Comparison of ENCODE assay signal across 24 cellular contexts in the genomic region with DNA sequence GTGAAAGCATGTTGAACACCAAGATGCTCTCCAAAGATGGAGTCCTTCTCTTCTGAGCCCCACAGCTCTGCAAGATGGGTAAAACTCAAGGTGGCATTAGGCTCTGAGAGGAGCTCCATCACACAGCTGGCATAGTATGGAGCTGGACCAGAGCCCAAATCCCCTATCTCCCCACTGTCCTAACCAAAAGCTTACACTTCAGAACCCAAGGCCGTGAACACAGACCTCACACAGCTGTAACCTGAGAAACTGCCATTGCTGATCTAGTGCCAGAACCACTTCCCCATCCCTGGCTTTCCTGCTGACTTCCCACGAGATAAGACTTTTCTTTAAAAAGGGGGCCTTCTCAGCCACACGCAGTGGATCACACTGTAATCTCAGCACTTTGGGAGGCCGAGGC.
"Had no signal": no experiment of that assay in that cellular context is flagged by ENCODE, and none has a peak within 500 bp of the region (broad histone marks: within the 10 kb centered on the region; RNA-seq: fewer than 3 reads in every experiment).

No MANE protein-coding gene starts in this region.

- H3K4me2 ChIP-seq: SK-N-SH had no signal

- H3K27ac Mint-ChIP-seq: activated CD4-positive, alpha-beta memory T cell treated with anti-CD3 and anti-CD28 coated beads, Interleukin-2, amount 10 ng/mL, durations not matched to agents 7 days and 5 days; activated naive CD8-positive, alpha-beta T cell; memory B cell; stimulated activated naive CD8-positive, alpha-beta T cell treated with anti-CD3 and anti-CD28 coated beads, Interleukin-15, amount 100 ng/mL, for 72 hours; T-cell had no signal

- H3K27me3 ChIP-seq: body of pancreas, right lobe of liver, suprapubic skin had no signal

- H3K27ac ChIP-seq: body of pancreas, left ventricle myocardium inferior, neutrophil, parathyroid adenoma, right lobe of liver, suprapubic skin had no signal

- H3K4me1 Mint-ChIP-seq: activated CD4-positive, alpha-beta memory T cell treated with anti-CD3 and anti-CD28 coated beads, Interleukin-2, amount 10 ng/mL, durations not matched to agents 7 days and 5 days; stimulated activated naive CD8-positive, alpha-beta T cell treated with anti-CD3 and anti-CD28 coated beads, Interleukin-15, amount 100 ng/mL, for 72 hours had no signal

- H3K4me3 ChIP-seq: body of pancreas, left ventricle myocardium inferior, right lobe of liver, suprapubic skin had no signal

- H3K9ac ChIP-seq: parathyroid adenoma, SK-N-SH had no signal

- H3K9me3 Mint-ChIP-seq: activated CD4-positive, alpha-beta memory T cell treated with anti-CD3 and anti-CD28 coated beads, Interleukin-2, amount 10 ng/mL, durations not matched to agents 7 days and 5 days; memory B cell; naive thymus-derived CD4-positive, alpha-beta T cell; stimulated activated naive CD8-positive, alpha-beta T cell treated with anti-CD3 and anti-CD28 coated beads, Interleukin-15, amount 100 ng/mL, for 72 hours; T-cell had no signal

- H3K27me3 Mint-ChIP-seq: activated CD4-positive, alpha-beta memory T cell treated with anti-CD3 and anti-CD28 coated beads, Interleukin-2, amount 10 ng/mL, durations not matched to agents 7 days and 5 days; activated naive CD8-positive, alpha-beta T cell; memory B cell; naive thymus-derived CD4-positive, alpha-beta T cell; stimulated activated naive CD8-positive, alpha-beta T cell treated with anti-CD3 and anti-CD28 coated beads, Interleukin-15, amount 100 ng/mL, for 72 hours; T-cell had no signal

- H3K4me3 Mint-ChIP-seq: activated CD4-positive, alpha-beta memory T cell treated with anti-CD3 and anti-CD28 coated beads, Interleukin-2, amount 10 ng/mL, durations not matched to agents 7 days and 5 days; activated naive CD8-positive, alpha-beta T cell; memory B cell; naive thymus-derived CD4-positive, alpha-beta T cell; stimulated activated naive CD8-positive, alpha-beta T cell treated with anti-CD3 and anti-CD28 coated beads, Interleukin-15, amount 100 ng/mL, for 72 hours; T-cell had no signal

- H3K9me3 ChIP-seq: body of pancreas, left ventricle myocardium inferior, neutrophil, right lobe of liver, SK-N-SH, suprapubic skin had no signal

- H3K4me1 ChIP-seq: body of pancreas, left ventricle myocardium inferior, parathyroid adenoma, right lobe of liver, suprapubic skin had no signal

- H3K79me2 ChIP-seq: parathyroid adenoma had no signal

- H3K36me3 ChIP-seq: left ventricle myocardium inferior, right lobe of liver, suprapubic skin had no signal

- ATAC-seq: body of pancreas; naive thymus-derived CD4-positive, alpha-beta T cell; right lobe of liver; stimulated activated naive CD8-positive, alpha-beta T cell treated with anti-CD3 and anti-CD28 coated beads, Interleukin-15, amount 100 ng/mL, for 72 hours; T-cell had no signal

- DNase-seq: activated CD4-positive, alpha-beta memory T cell treated with anti-CD3 and anti-CD28 coated beads, Interleukin-2, amount 10 ng/mL, durations not matched to agents 7 days and 5 days; activated CD4-positive, alpha-beta T cell treated with anti-CD3 and anti-CD28 coated beads for 48 hours; activated CD4-positive, CD25-positive, alpha-beta regulatory T cell; amniotic stem cell; foreskin melanocyte; glutamatergic neuron; hippocampal formation; left ventricle myocardium inferior; naive thymus-derived CD4-positive, alpha-beta T cell; right lobe of liver; SK-N-SH; small intestine; stimulated activated CD4-positive, alpha-beta T cell treated with anti-CD3 and anti-CD28 coated beads, Interleukin-15, amount 100 ng/mL, for 24 hours; stimulated activated CD4-positive, alpha-beta T cell treated with anti-CD3 and anti-CD28 coated beads, Interleukin-2, amount 100 ng/mL, for 48 hours; stimulated activated naive CD8-positive, alpha-beta T cell treated with anti-CD3 and anti-CD28 coated beads, Interleukin-15, amount 100 ng/mL, for 72 hours; T-cell; T-helper 9 cell; trophoblast cell had no signal
